ENCODE assay signal across 11 cellular contexts in genomic region chr17:45046536-45047125, GRCh38. TPM values are rescaled to one million over a fixed set of nuclear protein-coding genes. Genes with fewer than 3 reads are reported as not detected.
DNase-seq lines count a peak whose midpoint lies in the region; TF ChIP-seq lines count a peak whose summit lies in the region.
"Had no signal": no experiment of that assay in that cellular context is flagged by ENCODE, and none has a peak within 500 bp of the region (broad histone marks: within the 10 kb centered on the region; RNA-seq: fewer than 3 reads in every experiment).

No MANE protein-coding gene starts in this region.

- H3K4me3 ChIP-seq in HUES48 (ENCODE audit: low read depth, low read length), result no peak overlapping the region

- no peaks in the 10 kb centered on the region for H3K9me3 Mint-ChIP-seq in neural crest cell
- H3K9me3 Mint-ChIP-seq: central memory CD8-positive, alpha-beta T cell had no signal

- H3K36me3 Mint-ChIP-seq in neural crest cell (ENCODE audit: low read depth), result peaks cover 4% of the 10 kb centered on the region

- H3K4me1 ChIP-seq in HUES48 (ENCODE audit: control insufficient read depth, insufficient read depth, low read length), result peaks cover 16% of the 10 kb centered on the region

- no peaks in the 10 kb centered on the region for H3K9me3 ChIP-seq in HUES48 (ENCODE audit: control insufficient read depth, insufficient read depth, low read length)

- H3K27me3 Mint-ChIP-seq in neural crest cell (ENCODE audit: low read depth), result no peaks in the 10 kb centered on the region
- H3K27me3 Mint-ChIP-seq: central memory CD8-positive, alpha-beta T cell had no signal

- H3K27ac Mint-ChIP-seq in neural crest cell (ENCODE audit: unreplicated experiment), result peak overlapping the region; percentile 89

- DNase-seq in DMS79 treated with DMSO at 0.1 percent for 48 hours (lab: John Stamatoyannopoulos, UW), result peak; percentile 87
- peak; percentile 48 for DNase-seq in amniotic epithelial cell (ENCODE audit: low read depth)
- no peak for DNase-seq in neural crest cell (ENCODE audit: low read depth, low spot score)
- DNase-seq in stimulated activated naive CD4-positive, alpha-beta T cell (lab: John Stamatoyannopoulos, UW), result no peak
- no peak for DNase-seq in GDM1 (lab: John Stamatoyannopoulos, UW)
- DNase-seq in GF-D8 (lab: John Stamatoyannopoulos, UW), result no peak
- DNase-seq in cerebellar nuclear complex (lab: John Stamatoyannopoulos, UW), result no peak
- DNase-seq: activated CD8-positive, alpha-beta memory T cell treated with anti-CD3 and anti-CD28 coated beads, Interleukin-2, amount 50 U/mL, for 4 hours; NCI-H2227 treated with DMSO at 0.1 percent for 48 hours had no signal

- peak overlapping the region; percentile 67 for H3K27ac ChIP-seq in HUES48 (ENCODE audit: low read depth, low read length)

- peaks cover 51% of the 10 kb centered on the region for H3K4me1 Mint-ChIP-seq in neural crest cell

- TF ChIP-seq CTCF in neural crest cell (conservative IDR thresholded peaks at IDR 0.05), result no peak

- no peaks in the 10 kb centered on the region for H3K27me3 ChIP-seq in HUES48 (ENCODE audit: control insufficient read depth, insufficient read depth, low read length)

- H3K9ac ChIP-seq in HUES48 (ENCODE audit: low read depth, low read length), result no peak overlapping the region

- H3K36me3 ChIP-seq in HUES48 (ENCODE audit: control insufficient read depth, insufficient read depth, low read length), result no peaks in the 10 kb centered on the region

- peak overlapping the region; percentile 56 for H3K4me3 Mint-ChIP-seq in neural crest cell
- H3K4me3 Mint-ChIP-seq: central memory CD8-positive, alpha-beta T cell had no signal

RNA-seq across cellular contexts. Expression of gene DCAKD, which starts 4.8 kb away (rescaled TPM):
- 89.6 and 91.8 TPM in 2 replicates for total RNA-seq in neural crest cell

RNA-seq across cellular contexts. Expression of gene NMT1, which starts 14.5 kb away (rescaled TPM):
- 116 and 118 TPM in 2 replicates for total RNA-seq in neural crest cell

Comparison
In these comparisons a context has a peak if more than half of its experiments do, and no peak if none do; other contexts are left out.
1. DNase-seq: peak in DMS79 treated with DMSO at 0.1 percent for 48 hours (single experiment) and amniotic epithelial cell (single experiment); none in neural crest cell (single experiment), stimulated activated naive CD4-positive, alpha-beta T cell (0 of 6), GDM1 (single experiment), GF-D8 (single experiment) and cerebellar nuclear complex (0 of 2).